26 cellular contexts compared by ENCODE assay signal in genomic region chr2:142561656-142562055, GRCh38.
"Had no signal": no experiment of that assay in that cellular context is flagged by ENCODE, and none has a peak within 500 bp of the region (broad histone marks: within the 10 kb centered on the region; RNA-seq: fewer than 3 reads in every experiment).

No MANE protein-coding gene starts in this region.

- H3K9me3 ChIP-seq: left ventricle myocardium inferior, mucosa of descending colon, pancreas, prostate gland, sigmoid colon, spleen, stomach, testis, thyroid gland, transverse colon, upper lobe of left lung had no signal

- H3K27me3 ChIP-seq: pancreas, sigmoid colon, spleen, stomach, testis, thyroid gland, transverse colon, upper lobe of left lung had no signal

- H3K36me3 Mint-ChIP-seq: immature natural killer cell; memory B cell; naive thymus-derived CD4-positive, alpha-beta T cell; natural killer cell treated with Interleukin-12 subunit alpha and Interleukin-12 subunit beta and Interleukin-15 and Interleukin-18, amount 100 ng/mL, for 72 hours; stimulated activated naive B cell treated with anti-CD40 and anti-IgM and Interleukin-4, amounts not matched to agents 10 μg/mL and 1 μg/mL and 100 μg/mL, for 72 hours had no signal

- H3K9me3 Mint-ChIP-seq: memory B cell; stimulated activated naive B cell treated with anti-CD40 and anti-IgM and Interleukin-4, amounts not matched to agents 10 μg/mL and 1 μg/mL and 100 μg/mL, for 72 hours had no signal

- H3K27me3 Mint-ChIP-seq: naive thymus-derived CD4-positive, alpha-beta T cell; natural killer cell treated with Interleukin-12 subunit alpha and Interleukin-12 subunit beta and Interleukin-15 and Interleukin-18, amount 100 ng/mL, for 72 hours; stimulated activated naive B cell treated with anti-CD40 and anti-IgM and Interleukin-4, amounts not matched to agents 10 μg/mL and 1 μg/mL and 100 μg/mL, for 72 hours had no signal

- DNase-seq: hypothalamus; immature natural killer cell; left ventricle myocardium inferior; midbrain; mucosa of descending colon; naive thymus-derived CD4-positive, alpha-beta T cell; nucleus accumbens; retina; sigmoid colon; small intestine; spleen; stimulated activated CD4-positive, alpha-beta T cell treated with anti-CD3 and anti-CD28 coated beads, Interleukin-4, amount 100 ng/mL, for 24 hours; stimulated activated naive B cell treated with anti-CD40 and anti-IgM and Interleukin-4, amounts not matched to agents 10 μg/mL and 1 μg/mL and 100 μg/mL, for 72 hours; stimulated activated naive CD8-positive, alpha-beta T cell treated with anti-CD3 and anti-CD28 coated beads, Interleukin-15, Interleukin-2, amounts not matched to agents 100 U/mL and 50 U/mL, for 24 hours; stomach; testis; thyroid gland; transverse colon had no signal

- H3K36me3 ChIP-seq: left ventricle myocardium inferior, pancreas, prostate gland, sigmoid colon, spleen, stomach, thyroid gland, transverse colon, upper lobe of left lung had no signal

- ATAC-seq: mucosa of descending colon; naive thymus-derived CD4-positive, alpha-beta T cell; pancreas; right cardiac atrium; stimulated activated naive CD8-positive, alpha-beta T cell treated with anti-CD3 and anti-CD28 coated beads, Interleukin-15, Interleukin-2, amounts not matched to agents 100 U/mL and 50 U/mL, for 24 hours had no signal

- H3K27ac Mint-ChIP-seq: immature natural killer cell; memory B cell; naive thymus-derived CD4-positive, alpha-beta T cell; natural killer cell treated with Interleukin-12 subunit alpha and Interleukin-12 subunit beta and Interleukin-15 and Interleukin-18, amount 100 ng/mL, for 72 hours; stimulated activated naive B cell treated with anti-CD40 and anti-IgM and Interleukin-4, amounts not matched to agents 10 μg/mL and 1 μg/mL and 100 μg/mL, for 72 hours had no signal

- H3K4me1 Mint-ChIP-seq: immature natural killer cell; memory B cell; naive thymus-derived CD4-positive, alpha-beta T cell; stimulated activated naive B cell treated with anti-CD40 and anti-IgM and Interleukin-4, amounts not matched to agents 10 μg/mL and 1 μg/mL and 100 μg/mL, for 72 hours had no signal

- H3K4me3 ChIP-seq: left ventricle myocardium inferior, mucosa of descending colon, pancreas, prostate gland, sigmoid colon, spleen, stomach, testis, thyroid gland, transverse colon, upper lobe of left lung had no signal

- H3K4me1 ChIP-seq: left ventricle myocardium inferior, pancreas, prostate gland, sigmoid colon, spleen, stomach, testis, thyroid gland, transverse colon, upper lobe of left lung had no signal

- FAIRE-seq: islet of Langerhans, pancreas, small intestine, urothelium cell line had no signal

- H3K4me3 Mint-ChIP-seq: immature natural killer cell; memory B cell; naive thymus-derived CD4-positive, alpha-beta T cell; natural killer cell treated with Interleukin-12 subunit alpha and Interleukin-12 subunit beta and Interleukin-15 and Interleukin-18, amount 100 ng/mL, for 72 hours; stimulated activated naive B cell treated with anti-CD40 and anti-IgM and Interleukin-4, amounts not matched to agents 10 μg/mL and 1 μg/mL and 100 μg/mL, for 72 hours had no signal

- H3K27ac ChIP-seq: left ventricle myocardium inferior, pancreas, prostate gland, sigmoid colon, spleen, stomach, testis, thyroid gland, transverse colon, upper lobe of left lung had no signal
